19 cellular contexts compared by ENCODE assay signal in the genomic region with DNA sequence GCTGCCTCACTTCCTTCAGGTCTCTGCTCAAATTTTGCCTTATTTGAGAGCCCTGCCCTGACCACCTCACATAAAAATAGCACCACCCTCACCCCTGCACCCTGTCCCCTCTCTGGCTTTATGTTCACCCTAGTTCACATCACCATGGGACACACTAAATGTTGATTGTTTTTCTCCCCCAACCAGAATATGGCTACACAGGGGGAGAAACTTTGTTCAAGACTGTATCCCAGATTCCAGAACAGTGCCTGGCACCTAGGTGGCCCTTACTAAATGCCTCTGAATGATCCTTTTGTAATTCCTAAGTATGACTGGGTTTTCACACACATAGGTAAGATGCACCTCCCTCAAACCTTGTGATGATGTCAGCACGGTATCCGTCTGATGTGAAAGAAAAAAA. TPM values are rescaled to one million over a fixed set of nuclear protein-coding genes. Genes with fewer than 3 reads are reported as not detected.
"Had no signal": no experiment of that assay in that cellular context is flagged by ENCODE, and none has a peak within 500 bp of the region (broad histone marks: within the 10 kb centered on the region; RNA-seq: fewer than 3 reads in every experiment).

No MANE protein-coding gene starts in this region.

- H3K4me3 ChIP-seq: heart left ventricle, lung, tibial artery had no signal

- H3K27me3 ChIP-seq: brain microvascular endothelial cell, heart left ventricle, tibial artery had no signal

- H3K27ac ChIP-seq: brain microvascular endothelial cell, tibial artery had no signal

- H3K9me3 ChIP-seq: heart left ventricle, tibial artery had no signal

- H3K27ac Mint-ChIP-seq: activated CD4-positive, alpha-beta memory T cell treated with anti-CD3 and anti-CD28 coated beads, Interleukin-2, amount 10 ng/mL, durations not matched to agents 7 days and 5 days; immature natural killer cell had no signal

- H3K36me3 Mint-ChIP-seq: immature natural killer cell; stimulated activated naive B cell treated with anti-CD40 and anti-IgM and Interleukin-4, amounts not matched to agents 10 μg/mL and 1 μg/mL and 100 μg/mL, for 72 hours had no signal

- H3K4me3 Mint-ChIP-seq: activated CD4-positive, alpha-beta memory T cell treated with anti-CD3 and anti-CD28 coated beads, Interleukin-2, amount 10 ng/mL, durations not matched to agents 7 days and 5 days; activated T-cell treated with anti-CD3 and anti-CD28 coated beads, Interleukin-2, amount 50 U/mL, for 72 hours; immature natural killer cell had no signal

- DNase-seq: activated CD4-positive, alpha-beta memory T cell treated with anti-CD3 and anti-CD28 coated beads, Interleukin-2, amount 10 ng/mL, durations not matched to agents 7 days and 5 days; activated CD4-positive, alpha-beta T cell treated with anti-CD3 and anti-CD28 coated beads for 4 hours; activated gamma-delta T cell; activated T-cell treated with anti-CD3 and anti-CD28 coated beads, Interleukin-2, amount 50 U/mL, for 72 hours; anterior cingulate cortex; brain microvascular endothelial cell; cerebellar nuclear complex; effector memory CD4-positive, alpha-beta T cell; foreskin melanocyte; heart left ventricle; immature natural killer cell; left cardiac atrium; midbrain; stimulated activated CD4-positive, alpha-beta T cell treated with anti-CD3 and anti-CD28 coated beads, Interleukin-2, amount 100 ng/mL, for 48 hours; stimulated activated naive B cell treated with anti-CD40 and anti-IgM and Interleukin-4, amounts not matched to agents 10 μg/mL and 1 μg/mL and 100 μg/mL, for 72 hours; T-helper 2 cell; tibial artery had no signal

- H3K9me3 Mint-ChIP-seq: activated CD4-positive, alpha-beta memory T cell treated with anti-CD3 and anti-CD28 coated beads, Interleukin-2, amount 10 ng/mL, durations not matched to agents 7 days and 5 days; activated T-cell treated with anti-CD3 and anti-CD28 coated beads, Interleukin-2, amount 50 U/mL, for 72 hours; immature natural killer cell; stimulated activated naive B cell treated with anti-CD40 and anti-IgM and Interleukin-4, amounts not matched to agents 10 μg/mL and 1 μg/mL and 100 μg/mL, for 72 hours had no signal

- H3K36me3 ChIP-seq: brain microvascular endothelial cell, heart left ventricle, tibial artery had no signal

RNA-seq across cellular contexts. Expression of a gene that starts 28.4 kb away (rescaled TPM):
- total RNA-seq: activated CD4-positive, alpha-beta memory T cell treated with anti-CD3 and anti-CD28 coated beads, Interleukin-2, amount 10 ng/mL, durations not matched to agents 7 days and 5 days; activated T-cell treated with anti-CD3 and anti-CD28 coated beads, Interleukin-2, amount 50 U/mL, for 72 hours; left cardiac atrium; myocyte had no signal
